Comparison of ENCODE assay signal across 8 cellular contexts in genomic region chr9:96327694-96328352, GRCh38. TPM values are rescaled to one million over a fixed set of nuclear protein-coding genes. Genes with fewer than 3 reads are reported as not detected.
DNase-seq lines count a peak whose midpoint lies in the region; FAIRE-seq and TF ChIP-seq lines count a peak whose summit lies in the region.

No MANE protein-coding gene starts in this region.

- TF ChIP-seq CTCF in brain (conservative IDR thresholded peaks at IDR 0.05): peak; percentile 78 to 92

- H3K27me3 Mint-ChIP-seq in brain: peaks cover 5% of the 10 kb centered on the region

- DNase-seq in NCI-H1417 (lab: John Stamatoyannopoulos, UW) (peak; percentile 9 to 73 (median 47)), NCI-H1417 treated with DMSO at 0.1 percent for 48 hours (lab: John Stamatoyannopoulos, UW) (no peak), HT1080 (ENCODE audit: low read depth) (peak; percentile 64), SW 1271 (lab: John Stamatoyannopoulos, UW) (peak; percentile 15 to 75), ureter (ENCODE audit: low spot score) (no peak)
- peak; percentile 24 for DNase-seq in stimulated activated CD4-positive, alpha-beta T cell treated with anti-CD3 and anti-CD28 coated beads, Interleukin-2, amount 100 ng/mL, for 4 hours (ENCODE audit: low read depth)

- no peaks in the 10 kb centered on the region for H3K36me3 Mint-ChIP-seq in brain

- no peak overlapping the region for H3K27ac Mint-ChIP-seq in brain

- no peak overlapping the region for H3K4me3 Mint-ChIP-seq in brain

- no peaks in the 10 kb centered on the region for H3K4me1 Mint-ChIP-seq in brain

- FAIRE-seq in islet of Langerhans (lab: Jason Lieb, UNC): peak; percentile 53

- no peaks in the 10 kb centered on the region for H3K9me3 Mint-ChIP-seq in brain

RNA-seq across cellular contexts. Expression of gene HSD17B3, which starts 25.8 kb away (rescaled TPM):
- total RNA-seq in HT1080 (2014; rRNA removed; shearing (Covaris generic)): 0.37 TPM in 1 of 2 replicates, not detected in the other
- not detected in 2 replicates for polyA plus RNA-seq in HT1080 (2015; cell fraction: cytosol; rRNA removed)
- polyA plus RNA-seq in HT1080 (2015; cell fraction: nucleus; rRNA removed): not detected in 2 replicates
- 0.31 TPM for polyA plus RNA-seq in brain (ENCODE audit: insufficient read depth, low read depth, low replicate concordance)
- total RNA-seq in ureter: not detected

RNA-seq across cellular contexts. Expression of gene SLC35D2, which starts 55.7 kb away (rescaled TPM):
- total RNA-seq in HT1080 (2014; rRNA removed; shearing (Covaris generic)): 27.1 and 35.0 TPM in 2 replicates
- 30.3 and 31.5 TPM in 2 replicates for polyA plus RNA-seq in HT1080 (2015; cell fraction: cytosol; rRNA removed)
- polyA plus RNA-seq in HT1080 (2015; cell fraction: nucleus; rRNA removed): 14.1 and 15.9 TPM in 2 replicates
- 8.8 TPM for polyA plus RNA-seq in brain (ENCODE audit: insufficient read depth, low read depth, low replicate concordance)
- total RNA-seq in ureter: 26.0 TPM

Comparison
In these comparisons a context has a peak if more than half of its experiments do, and no peak if none do; other contexts are left out.
1. DNase-seq: peak in NCI-H1417 (3 of 3), HT1080 (single experiment), SW 1271 (2 of 2) and stimulated activated CD4-positive, alpha-beta T cell treated with anti-CD3 and anti-CD28 coated beads, Interleukin-2, amount 100 ng/mL, for 4 hours (single experiment); none in NCI-H1417 treated with DMSO at 0.1 percent for 48 hours (single experiment) and ureter (single experiment).